ENCODE assay signal across 23 cellular contexts in the genomic region with DNA sequence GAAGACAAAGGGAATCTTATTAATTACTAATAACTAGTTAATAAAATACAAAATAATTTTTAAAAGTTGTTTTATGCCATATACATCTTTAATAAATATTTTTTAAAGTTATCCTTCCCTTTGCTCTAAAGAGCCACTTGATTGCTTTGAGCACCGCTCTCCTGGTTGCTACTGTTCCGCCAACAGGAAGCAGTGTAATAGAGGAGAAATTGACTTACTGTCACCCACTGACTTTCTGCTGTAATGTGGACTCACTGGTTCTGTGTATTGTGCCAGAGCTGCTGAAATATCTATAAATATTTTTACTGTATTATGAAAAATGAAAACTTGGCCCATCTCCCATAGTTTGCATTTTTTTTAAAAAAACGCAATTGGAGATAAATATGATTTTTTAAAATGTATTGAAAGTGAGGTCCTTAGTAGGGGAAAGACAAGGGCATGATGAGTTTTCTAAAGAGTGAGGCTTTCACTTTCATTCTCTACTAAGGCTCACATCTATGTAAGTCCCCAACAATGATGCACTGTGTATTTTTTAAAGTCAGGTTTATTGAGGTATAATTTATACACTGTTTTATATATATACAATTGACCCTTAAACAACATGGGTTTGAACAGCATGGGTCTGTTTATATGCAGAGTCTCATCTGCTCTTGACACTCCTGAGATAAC.
A peak's percentile ranks its signal among the peaks of the same experiment; 100 is the strongest.
DNase-seq lines count a peak whose midpoint lies in the region; ATAC-seq and TF ChIP-seq lines count a peak whose summit lies in the region.
"Had no signal": no experiment of that assay in that cellular context is flagged by ENCODE, and none has a peak within 500 bp of the region (broad histone marks: within the 10 kb centered on the region; RNA-seq: fewer than 3 reads in every experiment).

No MANE protein-coding gene starts in this region.

- no peaks in the 10 kb centered on the region for H3K36me3 Mint-ChIP-seq in naive thymus-derived CD4-positive, alpha-beta T cell

- peak; percentile 47 for ATAC-seq in GM21367 (IDR thresholded peaks at IDR 0.05; ENCODE audit: unreplicated experiment)
- peak; percentile 74 for ATAC-seq in HG03064 (IDR thresholded peaks at IDR 0.05; ENCODE audit: low read depth, unreplicated experiment)
- ATAC-seq in naive thymus-derived CD4-positive, alpha-beta T cell = no peak
- ATAC-seq: psoas muscle had no signal

- no peaks in the 10 kb centered on the region for H3K9me3 Mint-ChIP-seq in naive thymus-derived CD4-positive, alpha-beta T cell

- H3K4me1 ChIP-seq in endocrine pancreas (ENCODE audit: control insufficient read depth, insufficient read depth, low read length) = no peaks in the 10 kb centered on the region
- no peaks in the 10 kb centered on the region for H3K4me1 ChIP-seq in naive thymus-derived CD4-positive, alpha-beta T cell (ENCODE audit: control insufficient read depth in 2 of 2, insufficient read depth in 2 of 2, low read length in 2 of 2)
- peaks cover 7% of the 10 kb centered on the region for H3K4me1 ChIP-seq in OCI-LY7 (ENCODE audit: insufficient read depth, low read length, poor library complexity, severe bottlenecking)
- H3K4me1 ChIP-seq: psoas muscle had no signal

- POLR2A ChIA-PET in naive thymus-derived CD4-positive, alpha-beta T cell (lab: Charles Lee) = no interaction called here
- POLR2A ChIA-PET in OCI-LY7 (lab: Charles Lee) = no interaction called here

- H3K9me3 ChIP-seq in endocrine pancreas (ENCODE audit: control insufficient read depth, low read length) (no peaks in the 10 kb centered on the region), OCI-LY7 (ENCODE audit: low read length) (no peaks in the 10 kb centered on the region)
- no peaks in the 10 kb centered on the region for H3K9me3 ChIP-seq in naive thymus-derived CD4-positive, alpha-beta T cell (ENCODE audit: control insufficient read depth in 2 of 3, low read length in 3 of 3)
- H3K9me3 ChIP-seq: psoas muscle, SK-N-SH had no signal

- H3K27ac Mint-ChIP-seq in naive thymus-derived CD4-positive, alpha-beta T cell = no peak overlapping the region
- H3K27ac Mint-ChIP-seq: nephron progenitor cell had no signal

- no peak overlapping the region for H3K27ac ChIP-seq in naive thymus-derived CD4-positive, alpha-beta T cell (ENCODE audit: low read depth, low read length)
- H3K27ac ChIP-seq in OCI-LY7 (ENCODE audit: low read depth, low read length, poor library complexity, severe bottlenecking) = no peak overlapping the region
- H3K27ac ChIP-seq: 22Rv1; BLaER1 treated with 17β-estradiol and CSF1 and Interleukin-3, amounts not matched to agents 10 nM and 100 nM; coronary artery; psoas muscle; thoracic aorta had no signal

- no peak overlapping the region for H3K9ac ChIP-seq in endocrine pancreas (ENCODE audit: control insufficient read depth, insufficient read depth, low read length)
- H3K9ac ChIP-seq: BLaER1 treated with 17β-estradiol and CSF1 and Interleukin-3, amounts not matched to agents 10 nM and 100 nM; SK-N-SH had no signal

- H3K27me3 ChIP-seq in endocrine pancreas (ENCODE audit: control insufficient read depth, insufficient read depth, low read length) = no peaks in the 10 kb centered on the region
- H3K27me3 ChIP-seq in naive thymus-derived CD4-positive, alpha-beta T cell (ENCODE audit: control insufficient read depth in 2 of 2, insufficient read depth in 2 of 2, low read length in 2 of 2) = no peaks in the 10 kb centered on the region
- H3K27me3 ChIP-seq: BLaER1 treated with 17β-estradiol and CSF1 and Interleukin-3, amounts not matched to agents 10 nM and 100 nM had no signal

- no peaks in the 10 kb centered on the region for H3K79me2 ChIP-seq in OCI-LY7 (ENCODE audit: insufficient read depth, low read depth, low read length)

- H2AFZ ChIP-seq in OCI-LY7 (ENCODE audit: low read length) = no peak overlapping the region

- BruUV-seq in OCI-LY7 (replicated peaks; lab: Mats Ljungman, UMichigan) = no TSS peak

- H3K4me2 ChIP-seq in OCI-LY7 (ENCODE audit: low read length) = no peak overlapping the region
- H3K4me2 ChIP-seq: BLaER1 treated with 17β-estradiol and CSF1 and Interleukin-3, amounts not matched to agents 10 nM and 100 nM; SK-N-SH had no signal

- H3K4me3 Mint-ChIP-seq in naive thymus-derived CD4-positive, alpha-beta T cell = peak overlapping the region in 3 of 10 donors; percentile 2 to 67 (median 14)
- H3K4me3 Mint-ChIP-seq: nephron progenitor cell had no signal

- H4K20me1 ChIP-seq in OCI-LY7 (ENCODE audit: insufficient read depth, low read length) = no peaks in the 10 kb centered on the region
- H4K20me1 ChIP-seq: BLaER1 treated with 17β-estradiol and CSF1 and Interleukin-3, amounts not matched to agents 10 nM and 100 nM had no signal

- DNase-seq in NCI-H510A treated with DMSO at 0.1 percent for 48 hours (lab: John Stamatoyannopoulos, UW) (peak; percentile 44), NCI-H510A (lab: John Stamatoyannopoulos, UW) (no peak), RKO (ENCODE audit: low spot score) (no peak), OCI-LY7 (ENCODE audit: low spot score) (no peak)
- DNase-seq in naive thymus-derived CD4-positive, alpha-beta T cell = no peak
- DNase-seq: activated CD4-positive, CD25-positive, alpha-beta regulatory T cell treated with anti-CD3 and anti-CD28 coated beads, Interleukin-2, amount 50 U/mL, for 72 hours; activated CD8-positive, alpha-beta memory T cell treated with anti-CD3 and anti-CD28 coated beads, Interleukin-2, amount 50 U/mL, for 4 hours; foreskin fibroblast; hippocampal formation; KG1; mesenchymal stem cell; NCI-H1092; NCI-H748 treated with DMSO at 0.1 percent for 48 hours; nephron progenitor cell; psoas muscle; SK-N-SH had no signal

- CTCF ChIA-PET in naive thymus-derived CD4-positive, alpha-beta T cell (lab: Charles Lee) = interaction anchor here (0.8 kb wide), 1 partner anchor 30 kb away, joined by 3 read pairs; no protein-coding TSS in a partner anchor
- CTCF ChIA-PET in OCI-LY7 (lab: Charles Lee; ENCODE audit: unreplicated experiment) = no interaction called here

- H3K9me2 ChIP-seq in OCI-LY7 (ENCODE audit: insufficient read depth, low read length) = no peaks in the 10 kb centered on the region
- H3K9me2 ChIP-seq: SK-N-SH had no signal

- no peaks in the 10 kb centered on the region for H3K36me3 ChIP-seq in endocrine pancreas (ENCODE audit: control insufficient read depth, insufficient read depth, low read length)
- H3K36me3 ChIP-seq in naive thymus-derived CD4-positive, alpha-beta T cell (ENCODE audit: control insufficient read depth in 2 of 3, insufficient read depth in 3 of 3, low read length in 3 of 3) = no peaks in the 10 kb centered on the region
- no peaks in the 10 kb centered on the region for H3K36me3 ChIP-seq in OCI-LY7 (ENCODE audit: insufficient read depth, low read length)
- H3K36me3 ChIP-seq: BLaER1 treated with 17β-estradiol and CSF1 and Interleukin-3, amounts not matched to agents 10 nM and 100 nM; thoracic aorta had no signal

- no peaks in the 10 kb centered on the region for H3K4me1 Mint-ChIP-seq in naive thymus-derived CD4-positive, alpha-beta T cell
- H3K4me1 Mint-ChIP-seq: nephron progenitor cell had no signal

- intact Hi-C loops in naive thymus-derived CD4-positive, alpha-beta T cell (cut with micrococcal nuclease) = no loop called here
- intact Hi-C loops in OCI-LY7 (cut with micrococcal nuclease; ENCODE audit: unreplicated experiment) = loop anchor here (5.0 kb wide), 3 partner anchors 203 to 812 kb away; no protein-coding TSS in a partner anchor

- peak overlapping the region; percentile 2 for H3K4me3 ChIP-seq in endocrine pancreas (ENCODE audit: control insufficient read depth, insufficient read depth, low read length)
- H3K4me3 ChIP-seq in naive thymus-derived CD4-positive, alpha-beta T cell (ENCODE audit: low read length) = no peak overlapping the region
- no peak overlapping the region for H3K4me3 ChIP-seq in OCI-LY7 (ENCODE audit: low read depth, low read length, poor library complexity, severe bottlenecking)
- H3K4me3 ChIP-seq: BLaER1 treated with 17β-estradiol and CSF1 and Interleukin-3, amounts not matched to agents 10 nM and 100 nM; coronary artery; psoas muscle; thoracic aorta had no signal

- TF ChIP-seq CTCF in OCI-LY7 (conservative IDR thresholded peaks at IDR 0.05; ENCODE audit: low read length) = no peak

- H3K27me3 Mint-ChIP-seq in naive thymus-derived CD4-positive, alpha-beta T cell = peaks cover 0 to 6% (median 0%) of the 10 kb centered on the region in 5 donors
